5 cellular contexts compared by ENCODE assay signal in genomic region chr5:3343911-3344310, GRCh38.
"Had no signal": no experiment of that assay in that cellular context is flagged by ENCODE, and none has a peak within 500 bp of the region (broad histone marks: within the 10 kb centered on the region; RNA-seq: fewer than 3 reads in every experiment).

No MANE protein-coding gene starts in this region.

- H3K4me3 ChIP-seq: GM23248, K562 had no signal

- DNase-seq: GM23248, H9, HCEC 1CT, IMR-90 had no signal

- H3K27ac ChIP-seq: GM23248 had no signal

- H3K4me3 Mint-ChIP-seq: H9 had no signal

- ATAC-seq: K562 had no signal
